1 cellular context compared by ENCODE assay signal in the genomic region with DNA sequence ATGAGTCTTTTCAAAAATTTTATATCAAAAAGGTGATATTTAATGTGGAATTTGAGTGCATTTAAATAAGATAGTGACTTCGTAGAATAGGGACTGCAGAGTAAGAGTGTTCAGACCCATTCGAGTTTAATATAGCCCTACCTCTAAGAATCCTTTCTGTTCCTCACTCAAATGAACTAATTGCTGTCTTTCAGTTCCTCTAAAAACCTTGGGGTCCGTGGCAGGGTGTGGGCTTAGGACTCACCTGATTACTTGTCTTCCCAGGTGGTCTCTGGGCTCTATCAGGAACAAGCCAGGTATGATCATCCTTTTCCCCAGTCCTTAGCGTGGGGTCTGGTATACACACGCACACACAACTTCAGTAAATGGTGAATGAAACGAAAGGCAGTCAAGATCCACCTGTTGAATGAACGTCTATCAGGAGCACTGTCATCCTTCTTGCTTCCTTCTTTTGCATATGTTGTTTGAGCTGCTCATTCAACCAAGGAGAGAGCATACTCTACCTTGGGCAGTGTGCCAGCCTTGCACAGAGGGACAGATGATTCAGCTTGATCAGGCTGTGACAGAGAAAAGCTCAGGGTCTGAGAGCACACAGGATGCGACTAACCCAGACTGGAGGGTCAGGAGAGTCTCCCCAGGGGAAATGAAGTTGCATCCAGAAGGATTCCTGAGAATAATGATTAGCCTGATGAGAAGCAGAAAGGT.
TF ChIP-seq lines count a peak whose summit lies in the region.

No MANE protein-coding gene starts in this region.

TF ChIP-seq in A549, 52 proteins besides CTCF, POLR2A, EP300 and RAD21 (continued from another document):
- no peak for TF ChIP-seq TFCP2L1 (CRISPR knock-in tag; IDR thresholded peaks at IDR 0.05)
- TF ChIP-seq, protein P1, sequence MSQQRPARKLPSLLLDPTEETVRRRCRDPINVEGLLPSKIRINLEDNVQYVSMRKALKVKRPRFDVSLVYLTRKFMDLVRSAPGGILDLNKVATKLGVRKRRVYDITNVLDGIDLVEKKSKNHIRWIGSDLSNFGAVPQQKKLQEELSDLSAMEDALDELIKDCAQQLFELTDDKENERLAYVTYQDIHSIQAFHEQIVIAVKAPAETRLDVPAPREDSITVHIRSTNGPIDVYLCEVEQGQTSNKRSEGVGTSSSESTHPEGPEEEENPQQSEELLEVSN (IDR thresholded peaks at IDR 0.05; ENCODE audit: borderline replicate concordance, low read depth) = no peak
- no peak for TF ChIP-seq FOSL2 (IDR thresholded peaks at IDR 0.05)
- no peak for TF ChIP-seq FOSL2 (CRISPR knock-in tag; IDR thresholded peaks at IDR 0.05)
- TF ChIP-seq, protein P2, sequence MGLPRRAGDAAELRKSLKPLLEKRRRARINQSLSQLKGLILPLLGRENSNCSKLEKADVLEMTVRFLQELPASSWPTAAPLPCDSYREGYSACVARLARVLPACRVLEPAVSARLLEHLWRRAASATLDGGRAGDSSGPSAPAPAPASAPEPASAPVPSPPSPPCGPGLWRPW (IDR thresholded peaks at IDR 0.05) = no peak
